ENCODE assay signal across 1 cellular context in the genomic region with DNA sequence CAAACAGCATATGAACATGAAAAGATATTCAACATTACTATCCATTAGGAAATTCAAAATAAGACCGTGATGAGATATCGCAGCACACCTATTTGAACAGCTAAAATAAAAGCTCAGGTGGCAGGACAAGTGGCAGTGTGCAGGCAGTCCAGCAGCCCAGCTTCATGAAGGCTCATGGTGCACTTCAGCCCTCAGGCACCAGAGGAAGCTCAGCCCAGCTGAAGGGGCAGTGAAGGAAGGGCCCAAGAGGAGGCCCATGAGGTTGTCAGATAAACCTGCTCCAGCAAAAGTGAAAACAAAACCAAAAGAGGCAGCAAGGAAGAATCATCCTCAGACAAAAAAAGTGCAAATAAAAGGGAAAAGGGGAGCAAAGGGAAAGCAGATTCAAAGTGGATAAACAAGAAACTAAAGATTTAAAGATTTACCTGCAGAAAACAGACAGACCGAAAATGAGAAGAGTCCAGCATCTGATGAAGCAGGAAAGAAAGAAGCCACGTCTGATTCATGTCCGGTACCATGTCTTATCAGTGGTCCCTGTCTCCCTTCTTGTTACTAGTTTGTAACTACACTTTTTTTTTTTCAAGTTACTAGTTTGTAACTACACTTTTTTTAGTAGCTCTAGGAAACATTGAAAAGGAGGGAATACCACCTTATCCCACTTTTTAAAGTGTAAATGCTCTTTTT.
TF ChIP-seq lines count a peak whose summit lies in the region.

No MANE protein-coding gene starts in this region.

TF ChIP-seq in WTC11, 78 proteins besides CTCF, POLR2A, EP300 and RAD21:
- TF ChIP-seq, protein P1, sequence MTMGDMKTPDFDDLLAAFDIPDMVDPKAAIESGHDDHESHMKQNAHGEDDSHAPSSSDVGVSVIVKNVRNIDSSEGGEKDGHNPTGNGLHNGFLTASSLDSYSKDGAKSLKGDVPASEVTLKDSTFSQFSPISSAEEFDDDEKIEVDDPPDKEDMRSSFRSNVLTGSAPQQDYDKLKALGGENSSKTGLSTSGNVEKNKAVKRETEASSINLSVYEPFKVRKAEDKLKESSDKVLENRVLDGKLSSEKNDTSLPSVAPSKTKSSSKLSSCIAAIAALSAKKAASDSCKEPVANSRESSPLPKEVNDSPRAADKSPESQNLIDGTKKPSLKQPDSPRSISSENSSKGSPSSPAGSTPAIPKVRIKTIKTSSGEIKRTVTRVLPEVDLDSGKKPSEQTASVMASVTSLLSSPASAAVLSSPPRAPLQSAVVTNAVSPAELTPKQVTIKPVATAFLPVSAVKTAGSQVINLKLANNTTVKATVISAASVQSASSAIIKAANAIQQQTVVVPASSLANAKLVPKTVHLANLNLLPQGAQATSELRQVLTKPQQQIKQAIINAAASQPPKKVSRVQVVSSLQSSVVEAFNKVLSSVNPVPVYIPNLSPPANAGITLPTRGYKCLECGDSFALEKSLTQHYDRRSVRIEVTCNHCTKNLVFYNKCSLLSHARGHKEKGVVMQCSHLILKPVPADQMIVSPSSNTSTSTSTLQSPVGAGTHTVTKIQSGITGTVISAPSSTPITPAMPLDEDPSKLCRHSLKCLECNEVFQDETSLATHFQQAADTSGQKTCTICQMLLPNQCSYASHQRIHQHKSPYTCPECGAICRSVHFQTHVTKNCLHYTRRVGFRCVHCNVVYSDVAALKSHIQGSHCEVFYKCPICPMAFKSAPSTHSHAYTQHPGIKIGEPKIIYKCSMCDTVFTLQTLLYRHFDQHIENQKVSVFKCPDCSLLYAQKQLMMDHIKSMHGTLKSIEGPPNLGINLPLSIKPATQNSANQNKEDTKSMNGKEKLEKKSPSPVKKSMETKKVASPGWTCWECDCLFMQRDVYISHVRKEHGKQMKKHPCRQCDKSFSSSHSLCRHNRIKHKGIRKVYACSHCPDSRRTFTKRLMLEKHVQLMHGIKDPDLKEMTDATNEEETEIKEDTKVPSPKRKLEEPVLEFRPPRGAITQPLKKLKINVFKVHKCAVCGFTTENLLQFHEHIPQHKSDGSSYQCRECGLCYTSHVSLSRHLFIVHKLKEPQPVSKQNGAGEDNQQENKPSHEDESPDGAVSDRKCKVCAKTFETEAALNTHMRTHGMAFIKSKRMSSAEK (CRISPR knock-in tag; IDR thresholded peaks at IDR 0.05; ENCODE audit: borderline replicate concordance): no peak
- TF ChIP-seq NFYB (CRISPR knock-in tag; conservative IDR thresholded peaks at IDR 0.05; ENCODE audit: low read depth) (no peak), MXD4 (CRISPR knock-in tag; IDR thresholded peaks at IDR 0.05; ENCODE audit: borderline replicate concordance) (no peak), ZBTB21 (CRISPR knock-in tag; IDR thresholded peaks at IDR 0.05; ENCODE audit: borderline replicate concordance) (no peak), GTF2I (CRISPR knock-in tag; conservative IDR thresholded peaks at IDR 0.05) (no peak), TP53 (CRISPR knock-in tag; IDR thresholded peaks at IDR 0.05) (no peak), TEAD4 (CRISPR knock-in tag; IDR thresholded peaks at IDR 0.05) (no peak), FOXK1 (CRISPR knock-in tag; IDR thresholded peaks at IDR 0.05) (no peak)
- TF ChIP-seq, protein P2, sequence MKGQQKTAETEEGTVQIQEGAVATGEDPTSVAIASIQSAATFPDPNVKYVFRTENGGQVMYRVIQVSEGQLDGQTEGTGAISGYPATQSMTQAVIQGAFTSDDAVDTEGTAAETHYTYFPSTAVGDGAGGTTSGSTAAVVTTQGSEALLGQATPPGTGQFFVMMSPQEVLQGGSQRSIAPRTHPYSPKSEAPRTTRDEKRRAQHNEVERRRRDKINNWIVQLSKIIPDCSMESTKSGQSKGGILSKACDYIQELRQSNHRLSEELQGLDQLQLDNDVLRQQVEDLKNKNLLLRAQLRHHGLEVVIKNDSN (CRISPR knock-in tag; IDR thresholded peaks at IDR 0.05): no peak
- TF ChIP-seq, protein P3, sequence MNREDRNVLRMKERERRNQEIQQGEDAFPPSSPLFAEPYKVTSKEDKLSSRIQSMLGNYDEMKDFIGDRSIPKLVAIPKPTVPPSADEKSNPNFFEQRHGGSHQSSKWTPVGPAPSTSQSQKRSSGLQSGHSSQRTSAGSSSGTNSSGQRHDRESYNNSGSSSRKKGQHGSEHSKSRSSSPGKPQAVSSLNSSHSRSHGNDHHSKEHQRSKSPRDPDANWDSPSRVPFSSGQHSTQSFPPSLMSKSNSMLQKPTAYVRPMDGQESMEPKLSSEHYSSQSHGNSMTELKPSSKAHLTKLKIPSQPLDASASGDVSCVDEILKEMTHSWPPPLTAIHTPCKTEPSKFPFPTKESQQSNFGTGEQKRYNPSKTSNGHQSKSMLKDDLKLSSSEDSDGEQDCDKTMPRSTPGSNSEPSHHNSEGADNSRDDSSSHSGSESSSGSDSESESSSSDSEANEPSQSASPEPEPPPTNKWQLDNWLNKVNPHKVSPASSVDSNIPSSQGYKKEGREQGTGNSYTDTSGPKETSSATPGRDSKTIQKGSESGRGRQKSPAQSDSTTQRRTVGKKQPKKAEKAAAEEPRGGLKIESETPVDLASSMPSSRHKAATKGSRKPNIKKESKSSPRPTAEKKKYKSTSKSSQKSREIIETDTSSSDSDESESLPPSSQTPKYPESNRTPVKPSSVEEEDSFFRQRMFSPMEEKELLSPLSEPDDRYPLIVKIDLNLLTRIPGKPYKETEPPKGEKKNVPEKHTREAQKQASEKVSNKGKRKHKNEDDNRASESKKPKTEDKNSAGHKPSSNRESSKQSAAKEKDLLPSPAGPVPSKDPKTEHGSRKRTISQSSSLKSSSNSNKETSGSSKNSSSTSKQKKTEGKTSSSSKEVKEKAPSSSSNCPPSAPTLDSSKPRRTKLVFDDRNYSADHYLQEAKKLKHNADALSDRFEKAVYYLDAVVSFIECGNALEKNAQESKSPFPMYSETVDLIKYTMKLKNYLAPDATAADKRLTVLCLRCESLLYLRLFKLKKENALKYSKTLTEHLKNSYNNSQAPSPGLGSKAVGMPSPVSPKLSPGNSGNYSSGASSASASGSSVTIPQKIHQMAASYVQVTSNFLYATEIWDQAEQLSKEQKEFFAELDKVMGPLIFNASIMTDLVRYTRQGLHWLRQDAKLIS (CRISPR knock-in tag; IDR thresholded peaks at IDR 0.05; ENCODE audit: borderline replicate concordance): no peak
- TF ChIP-seq, protein P4, sequence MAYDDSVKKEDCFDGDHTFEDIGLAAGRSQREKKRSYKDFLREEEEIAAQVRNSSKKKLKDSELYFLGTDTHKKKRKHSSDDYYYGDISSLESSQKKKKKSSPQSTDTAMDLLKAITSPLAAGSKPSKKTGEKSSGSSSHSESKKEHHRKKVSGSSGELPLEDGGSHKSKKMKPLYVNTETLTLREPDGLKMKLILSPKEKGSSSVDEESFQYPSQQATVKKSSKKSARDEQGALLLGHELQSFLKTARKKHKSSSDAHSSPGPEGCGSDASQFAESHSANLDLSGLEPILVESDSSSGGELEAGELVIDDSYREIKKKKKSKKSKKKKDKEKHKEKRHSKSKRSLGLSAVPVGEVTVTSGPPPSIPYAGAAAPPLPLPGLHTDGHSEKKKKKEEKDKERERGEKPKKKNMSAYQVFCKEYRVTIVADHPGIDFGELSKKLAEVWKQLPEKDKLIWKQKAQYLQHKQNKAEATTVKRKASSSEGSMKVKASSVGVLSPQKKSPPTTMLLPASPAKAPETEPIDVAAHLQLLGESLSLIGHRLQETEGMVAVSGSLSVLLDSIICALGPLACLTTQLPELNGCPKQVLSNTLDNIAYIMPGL (CRISPR knock-in tag; IDR thresholded peaks at IDR 0.05): no peak
